In genomic region chr1:211741799-211742198, GRCh38 we compare ENCODE assay signal across 1 cellular context.
TF ChIP-seq lines count a peak whose summit lies in the region.

No MANE protein-coding gene starts in this region.

TF ChIP-seq in K562, 482 proteins besides CTCF, POLR2A, EP300 and RAD21 (continued from another document):
- TF ChIP-seq GTF3C2 (IDR thresholded peaks at IDR 0.05; ENCODE audit: borderline replicate concordance, extremely low read depth, insufficient read length), result no peak
